Comparison of ENCODE assay signal across 25 cellular contexts in the genomic region with DNA sequence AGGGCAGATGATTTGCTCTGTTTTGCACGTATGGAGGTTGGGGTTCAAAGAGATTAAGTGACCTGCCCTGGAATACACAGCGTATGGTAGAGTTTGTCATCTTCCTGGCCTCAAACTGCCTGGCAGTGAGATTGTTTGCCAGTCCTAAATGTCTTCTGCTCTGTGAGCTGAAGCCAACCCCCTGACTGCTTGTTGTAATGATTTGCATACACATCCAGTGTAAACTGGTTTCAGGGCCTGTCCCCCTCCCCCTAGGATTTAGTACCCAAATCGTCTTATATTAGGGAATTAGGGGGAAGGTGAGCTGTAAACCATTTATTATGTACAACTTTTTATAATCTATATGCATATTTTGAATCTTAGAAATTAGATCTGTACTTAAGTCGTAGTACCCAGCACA.
"Had no signal": no experiment of that assay in that cellular context is flagged by ENCODE, and none has a peak within 500 bp of the region (broad histone marks: within the 10 kb centered on the region; RNA-seq: fewer than 3 reads in every experiment).

No MANE protein-coding gene starts in this region.

- H3K27ac Mint-ChIP-seq: effector memory CD8-positive, alpha-beta T cell had no signal

- DNase-seq: cortex of kidney; effector memory CD8-positive, alpha-beta T cell; erythroblast; esophagus squamous epithelium; foreskin melanocyte; glutamatergic neuron; left ventricle myocardium superior; lower lobe of right lung; naive thymus-derived CD8-positive, alpha-beta T cell; occipital lobe; ovary; posterior cingulate gyrus; psoas muscle; right lobe of liver; small intestine; stimulated activated CD4-positive, alpha-beta T cell treated with anti-CD3 and anti-CD28 coated beads, Interleukin-15, amount 100 ng/mL, for 24 hours; stimulated activated CD4-positive, alpha-beta T cell treated with anti-CD3 and anti-CD28 coated beads, Interleukin-2, amount 100 ng/mL, for 48 hours; stimulated activated naive CD4-positive, alpha-beta T cell; stimulated activated naive CD8-positive, alpha-beta T cell treated with anti-CD3 and anti-CD28 coated beads, Interleukin-15, amount 100 ng/mL, for 72 hours; transverse colon; upper lobe of right lung; uterus had no signal

- FAIRE-seq: endometrium, keratinocyte, small intestine had no signal

- H3K27me3 Mint-ChIP-seq: effector memory CD8-positive, alpha-beta T cell; naive thymus-derived CD8-positive, alpha-beta T cell; stimulated activated naive CD8-positive, alpha-beta T cell treated with anti-CD3 and anti-CD28 coated beads, Interleukin-15, amount 100 ng/mL, for 72 hours had no signal

- H3K4me3 Mint-ChIP-seq: effector memory CD8-positive, alpha-beta T cell; naive thymus-derived CD8-positive, alpha-beta T cell; stimulated activated naive CD8-positive, alpha-beta T cell treated with anti-CD3 and anti-CD28 coated beads, Interleukin-15, amount 100 ng/mL, for 72 hours had no signal

- H3K4me3 ChIP-seq: esophagus squamous epithelium, lower lobe of right lung, ovary, psoas muscle, right lobe of liver, suprapubic skin, transverse colon, upper lobe of right lung, uterus had no signal

- H3K9me3 Mint-ChIP-seq: effector memory CD8-positive, alpha-beta T cell; naive thymus-derived CD8-positive, alpha-beta T cell; stimulated activated naive CD8-positive, alpha-beta T cell treated with anti-CD3 and anti-CD28 coated beads, Interleukin-15, amount 100 ng/mL, for 72 hours had no signal

- ATAC-seq: effector memory CD8-positive, alpha-beta T cell; left ventricle myocardium superior; lower lobe of right lung; naive thymus-derived CD8-positive, alpha-beta T cell; psoas muscle; right lobe of liver; stimulated activated naive CD8-positive, alpha-beta T cell treated with anti-CD3 and anti-CD28 coated beads, Interleukin-15, amount 100 ng/mL, for 72 hours; upper lobe of right lung had no signal
